Comparison of ENCODE assay signal across 1 cellular context in the genomic region with DNA sequence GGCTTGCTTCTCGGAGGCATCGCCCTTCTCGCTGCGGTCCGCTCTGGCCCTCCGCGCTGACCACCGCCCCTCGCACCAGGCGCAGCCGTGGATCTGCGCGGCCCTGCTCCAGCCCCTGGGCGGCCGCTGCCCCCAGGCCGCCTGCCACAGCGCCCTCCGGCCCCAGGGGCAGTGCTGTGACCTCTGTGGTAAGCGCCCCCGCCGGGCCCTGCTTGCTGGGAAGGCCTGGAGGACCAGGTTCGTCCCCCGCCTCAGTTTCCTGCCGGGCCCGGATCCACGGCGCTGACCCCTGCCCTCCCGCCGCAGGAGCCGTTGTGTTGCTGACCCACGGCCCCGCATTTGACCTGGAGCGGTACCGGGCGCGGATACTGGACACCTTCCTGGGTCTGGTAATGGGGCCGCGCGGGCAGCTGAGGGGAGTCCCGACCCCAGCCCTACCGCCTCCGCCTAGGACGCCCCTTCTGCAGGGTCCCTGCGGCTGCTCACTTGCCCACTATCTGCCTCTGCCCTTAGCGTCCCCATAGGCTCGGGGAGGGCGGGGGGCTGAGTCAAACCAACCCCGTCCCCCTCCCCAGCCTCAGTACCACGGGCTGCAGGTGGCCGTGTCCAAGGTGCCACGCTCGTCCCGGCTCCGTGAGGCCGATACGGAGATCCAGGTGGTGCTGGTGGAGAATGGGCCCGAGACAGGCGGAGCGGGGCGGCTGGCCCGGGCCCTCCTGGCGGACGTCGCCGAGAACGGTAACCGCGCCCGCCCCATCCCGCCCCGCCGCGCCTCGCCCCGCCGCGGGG.
TF ChIP-seq lines count a peak whose summit lies in the region.

No MANE protein-coding gene starts in this region.

TF ChIP-seq in GM23338, 12 proteins besides CTCF, POLR2A, EP300 and RAD21 (continued from another document):
- TF ChIP-seq, protein P1, sequence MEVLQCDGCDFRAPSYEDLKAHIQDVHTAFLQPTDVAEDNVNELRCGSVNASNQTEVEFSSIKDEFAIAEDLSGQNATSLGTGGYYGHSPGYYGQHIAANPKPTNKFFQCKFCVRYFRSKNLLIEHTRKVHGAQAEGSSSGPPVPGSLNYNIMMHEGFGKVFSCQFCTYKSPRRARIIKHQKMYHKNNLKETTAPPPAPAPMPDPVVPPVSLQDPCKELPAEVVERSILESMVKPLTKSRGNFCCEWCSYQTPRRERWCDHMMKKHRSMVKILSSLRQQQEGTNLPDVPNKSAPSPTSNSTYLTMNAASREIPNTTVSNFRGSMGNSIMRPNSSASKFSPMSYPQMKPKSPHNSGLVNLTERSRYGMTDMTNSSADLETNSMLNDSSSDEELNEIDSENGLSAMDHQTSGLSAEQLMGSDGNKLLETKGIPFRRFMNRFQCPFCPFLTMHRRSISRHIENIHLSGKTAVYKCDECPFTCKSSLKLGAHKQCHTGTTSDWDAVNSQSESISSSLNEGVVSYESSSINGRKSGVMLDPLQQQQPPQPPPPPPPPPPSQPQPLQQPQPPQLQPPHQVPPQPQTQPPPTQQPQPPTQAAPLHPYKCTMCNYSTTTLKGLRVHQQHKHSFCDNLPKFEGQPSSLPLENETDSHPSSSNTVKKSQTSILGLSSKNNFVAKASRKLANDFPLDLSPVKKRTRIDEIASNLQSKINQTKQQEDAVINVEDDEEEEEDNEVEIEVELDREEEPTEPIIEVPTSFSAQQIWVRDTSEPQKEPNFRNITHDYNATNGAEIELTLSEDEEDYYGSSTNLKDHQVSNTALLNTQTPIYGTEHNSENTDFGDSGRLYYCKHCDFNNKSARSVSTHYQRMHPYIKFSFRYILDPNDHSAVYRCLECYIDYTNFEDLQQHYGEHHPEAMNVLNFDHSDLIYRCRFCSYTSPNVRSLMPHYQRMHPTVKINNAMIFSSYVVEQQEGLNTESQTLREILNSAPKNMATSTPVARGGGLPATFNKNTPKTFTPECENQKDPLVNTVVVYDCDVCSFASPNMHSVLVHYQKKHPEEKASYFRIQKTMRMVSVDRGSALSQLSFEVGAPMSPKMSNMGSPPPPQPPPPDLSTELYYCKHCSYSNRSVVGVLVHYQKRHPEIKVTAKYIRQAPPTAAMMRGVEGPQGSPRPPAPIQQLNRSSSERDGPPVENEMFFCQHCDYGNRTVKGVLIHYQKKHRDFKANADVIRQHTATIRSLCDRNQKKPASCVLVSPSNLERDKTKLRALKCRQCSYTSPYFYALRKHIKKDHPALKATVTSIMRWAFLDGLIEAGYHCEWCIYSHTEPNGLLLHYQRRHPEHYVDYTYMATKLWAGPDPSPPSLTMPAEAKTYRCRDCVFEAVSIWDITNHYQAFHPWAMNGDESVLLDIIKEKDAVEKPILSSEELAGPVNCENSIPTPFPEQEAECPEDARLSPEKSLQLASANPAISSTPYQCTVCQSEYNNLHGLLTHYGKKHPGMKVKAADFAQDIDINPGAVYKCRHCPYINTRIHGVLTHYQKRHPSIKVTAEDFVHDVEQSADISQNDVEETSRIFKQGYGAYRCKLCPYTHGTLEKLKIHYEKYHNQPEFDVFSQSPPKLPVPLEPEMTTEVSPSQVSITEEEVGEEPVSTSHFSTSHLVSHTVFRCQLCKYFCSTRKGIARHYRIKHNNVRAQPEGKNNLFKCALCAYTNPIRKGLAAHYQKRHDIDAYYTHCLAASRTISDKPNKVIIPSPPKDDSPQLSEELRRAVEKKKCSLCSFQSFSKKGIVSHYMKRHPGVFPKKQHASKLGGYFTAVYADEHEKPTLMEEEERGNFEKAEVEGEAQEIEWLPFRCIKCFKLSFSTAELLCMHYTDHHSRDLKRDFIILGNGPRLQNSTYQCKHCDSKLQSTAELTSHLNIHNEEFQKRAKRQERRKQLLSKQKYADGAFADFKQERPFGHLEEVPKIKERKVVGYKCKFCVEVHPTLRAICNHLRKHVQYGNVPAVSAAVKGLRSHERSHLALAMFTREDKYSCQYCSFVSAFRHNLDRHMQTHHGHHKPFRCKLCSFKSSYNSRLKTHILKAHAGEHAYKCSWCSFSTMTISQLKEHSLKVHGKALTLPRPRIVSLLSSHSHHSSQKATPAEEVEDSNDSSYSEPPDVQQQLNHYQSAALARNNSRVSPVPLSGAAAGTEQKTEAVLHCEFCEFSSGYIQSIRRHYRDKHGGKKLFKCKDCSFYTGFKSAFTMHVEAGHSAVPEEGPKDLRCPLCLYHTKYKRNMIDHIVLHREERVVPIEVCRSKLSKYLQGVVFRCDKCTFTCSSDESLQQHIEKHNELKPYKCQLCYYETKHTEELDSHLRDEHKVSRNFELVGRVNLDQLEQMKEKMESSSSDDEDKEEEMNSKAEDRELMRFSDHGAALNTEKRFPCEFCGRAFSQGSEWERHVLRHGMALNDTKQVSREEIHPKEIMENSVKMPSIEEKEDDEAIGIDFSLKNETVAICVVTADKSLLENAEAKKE (CRISPR knock-in tag; IDR thresholded peaks at IDR 0.05) = no peak
- TF ChIP-seq STAT1 (IDR thresholded peaks at IDR 0.05; ENCODE audit: unreplicated experiment) = no peak
- TF ChIP-seq, protein P2, sequence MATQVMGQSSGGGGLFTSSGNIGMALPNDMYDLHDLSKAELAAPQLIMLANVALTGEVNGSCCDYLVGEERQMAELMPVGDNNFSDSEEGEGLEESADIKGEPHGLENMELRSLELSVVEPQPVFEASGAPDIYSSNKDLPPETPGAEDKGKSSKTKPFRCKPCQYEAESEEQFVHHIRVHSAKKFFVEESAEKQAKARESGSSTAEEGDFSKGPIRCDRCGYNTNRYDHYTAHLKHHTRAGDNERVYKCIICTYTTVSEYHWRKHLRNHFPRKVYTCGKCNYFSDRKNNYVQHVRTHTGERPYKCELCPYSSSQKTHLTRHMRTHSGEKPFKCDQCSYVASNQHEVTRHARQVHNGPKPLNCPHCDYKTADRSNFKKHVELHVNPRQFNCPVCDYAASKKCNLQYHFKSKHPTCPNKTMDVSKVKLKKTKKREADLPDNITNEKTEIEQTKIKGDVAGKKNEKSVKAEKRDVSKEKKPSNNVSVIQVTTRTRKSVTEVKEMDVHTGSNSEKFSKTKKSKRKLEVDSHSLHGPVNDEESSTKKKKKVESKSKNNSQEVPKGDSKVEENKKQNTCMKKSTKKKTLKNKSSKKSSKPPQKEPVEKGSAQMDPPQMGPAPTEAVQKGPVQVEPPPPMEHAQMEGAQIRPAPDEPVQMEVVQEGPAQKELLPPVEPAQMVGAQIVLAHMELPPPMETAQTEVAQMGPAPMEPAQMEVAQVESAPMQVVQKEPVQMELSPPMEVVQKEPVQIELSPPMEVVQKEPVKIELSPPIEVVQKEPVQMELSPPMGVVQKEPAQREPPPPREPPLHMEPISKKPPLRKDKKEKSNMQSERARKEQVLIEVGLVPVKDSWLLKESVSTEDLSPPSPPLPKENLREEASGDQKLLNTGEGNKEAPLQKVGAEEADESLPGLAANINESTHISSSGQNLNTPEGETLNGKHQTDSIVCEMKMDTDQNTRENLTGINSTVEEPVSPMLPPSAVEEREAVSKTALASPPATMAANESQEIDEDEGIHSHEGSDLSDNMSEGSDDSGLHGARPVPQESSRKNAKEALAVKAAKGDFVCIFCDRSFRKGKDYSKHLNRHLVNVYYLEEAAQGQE (IDR thresholded peaks at IDR 0.05; ENCODE audit: unreplicated experiment) = no peak
- TF ChIP-seq ZNF331 (CRISPR knock-in tag; IDR thresholded peaks at IDR 0.05; ENCODE audit: low read depth) = no peak
- TF ChIP-seq CREB1 (CRISPR knock-in tag; IDR thresholded peaks at IDR 0.05; ENCODE audit: low read depth) = no peak
